Comparison of ENCODE assay signal across 8 cellular contexts in the genomic region with DNA sequence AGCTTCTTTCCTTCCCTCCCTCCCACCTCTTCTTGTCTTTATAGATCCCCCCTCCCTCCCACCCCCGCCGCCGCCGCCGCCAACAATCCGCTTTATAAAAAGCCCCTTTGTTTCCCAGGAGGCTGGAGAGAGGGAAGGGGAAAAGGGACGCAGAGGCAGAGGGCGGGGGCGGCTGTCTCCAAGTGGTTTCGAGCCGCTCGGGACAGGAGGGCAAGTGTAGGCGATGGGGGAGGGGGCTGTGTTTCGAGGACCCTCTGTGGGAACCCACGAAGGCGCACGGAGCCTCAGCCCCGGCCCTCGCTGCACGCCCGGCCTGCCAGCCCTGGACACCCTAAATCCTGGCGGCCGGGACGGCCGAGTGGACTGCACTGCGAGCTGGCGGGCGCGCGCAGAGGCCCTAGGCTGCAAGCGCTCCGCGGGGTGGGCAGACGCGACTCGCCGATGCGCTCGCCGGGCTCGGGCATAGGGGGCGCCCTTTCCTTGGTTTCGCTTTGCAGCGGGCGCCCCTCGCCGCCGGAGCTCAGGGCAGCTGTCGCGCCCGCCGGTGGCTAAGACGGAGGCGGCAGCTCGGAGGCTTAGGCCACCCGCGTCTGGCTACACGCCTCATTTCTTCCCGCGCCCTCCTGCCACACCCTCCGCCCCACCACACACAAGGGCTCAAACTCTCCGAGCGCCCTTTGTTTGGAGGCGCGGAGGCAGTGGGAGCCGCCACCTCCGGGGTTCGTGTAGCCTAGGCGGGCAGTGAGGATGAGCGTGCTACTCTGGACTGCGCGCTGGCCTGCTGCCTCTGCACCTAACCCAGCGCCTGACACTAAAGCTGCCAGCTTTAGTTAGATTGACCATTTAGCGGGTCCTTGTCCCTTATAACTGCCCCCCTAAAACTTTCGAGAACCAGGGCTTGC. TPM values are rescaled to one million over a fixed set of nuclear protein-coding genes. Genes with fewer than 3 reads are reported as not detected.
DNase-seq lines count a peak whose midpoint lies in the region; ATAC-seq lines count a peak whose summit lies in the region.

No MANE protein-coding gene starts in this region.

- H3K9ac ChIP-seq in endocrine pancreas (ENCODE audit: control insufficient read depth, insufficient read depth, low read length), result peak overlapping the region; percentile 77

- no peaks in the 10 kb centered on the region for H3K9me3 Mint-ChIP-seq in activated CD4-positive, alpha-beta memory T cell treated with anti-CD3 and anti-CD28 coated beads for 36 hours
- H3K9me3 Mint-ChIP-seq in memory B cell, result no peaks in the 10 kb centered on the region

- peak overlapping the region; percentile 78 for H3K4me3 Mint-ChIP-seq in activated CD4-positive, alpha-beta memory T cell treated with anti-CD3 and anti-CD28 coated beads for 36 hours
- peak overlapping the region; percentile 85 for H3K4me3 Mint-ChIP-seq in memory B cell

- peaks cover 18% of the 10 kb centered on the region for H3K4me1 Mint-ChIP-seq in activated CD4-positive, alpha-beta memory T cell treated with anti-CD3 and anti-CD28 coated beads for 36 hours (ENCODE audit: low read depth)
- peaks cover 21% of the 10 kb centered on the region for H3K4me1 Mint-ChIP-seq in memory B cell

- H3K4me3 ChIP-seq in GM08714 (ENCODE audit: low read length) (peak overlapping the region; percentile 26; the same call in 1 of the 2 replicates), endocrine pancreas (ENCODE audit: control insufficient read depth, insufficient read depth, low read length) (peak overlapping the region; percentile 82)

- H3K27me3 ChIP-seq in endocrine pancreas (ENCODE audit: control insufficient read depth, insufficient read depth, low read length), result no peaks in the 10 kb centered on the region

- POLR2A ChIA-PET in activated CD4-positive, alpha-beta memory T cell treated with anti-CD3 and anti-CD28 coated beads for 36 hours (lab: Charles Lee), result interaction anchor here (1.9 kb wide), 1 partner anchor 210 kb away, joined by 5 read pairs; no protein-coding TSS in a partner anchor

- peaks cover 5% of the 10 kb centered on the region for H3K27me3 Mint-ChIP-seq in activated CD4-positive, alpha-beta memory T cell treated with anti-CD3 and anti-CD28 coated beads for 36 hours
- H3K27me3 Mint-ChIP-seq in memory B cell, result peaks cover 4% of the 10 kb centered on the region

- ATAC-seq in memory B cell (ENCODE audit: low read depth) (peak; percentile 19), GM21619 (IDR thresholded peaks at IDR 0.05; ENCODE audit: unreplicated experiment) (no peak), GM21723 (IDR thresholded peaks at IDR 0.05; ENCODE audit: unreplicated experiment) (no peak)

- H3K36me3 ChIP-seq in endocrine pancreas (ENCODE audit: control insufficient read depth, insufficient read depth, low read length), result no peaks in the 10 kb centered on the region

- DNase-seq in NCI-H226 (peak; percentile 14), memory B cell (ENCODE audit: low spot score in 2 of 2) (peak in 1 of 2 donors; percentile 38)
- peak; percentile 76 for DNase-seq in activated CD4-positive, alpha-beta memory T cell treated with anti-CD3 and anti-CD28 coated beads for 36 hours
- DNase-seq in stimulated activated CD8-positive, alpha-beta memory T cell treated with anti-CD3 and anti-CD28 coated beads, Interleukin-4, amount 100 ng/mL, for 48 hours, result peak; percentile 79

- CTCF ChIA-PET in activated CD4-positive, alpha-beta memory T cell treated with anti-CD3 and anti-CD28 coated beads for 36 hours (lab: Charles Lee), result interaction anchor here (0.6 to 2.5 kb wide), 10 partner anchors 11 to 425 kb away, joined by 3 to 11 read pairs (median 4); no protein-coding TSS in a partner anchor

- peak overlapping the region; percentile 64 for H3K27ac Mint-ChIP-seq in activated CD4-positive, alpha-beta memory T cell treated with anti-CD3 and anti-CD28 coated beads for 36 hours
- no peak overlapping the region for H3K27ac Mint-ChIP-seq in memory B cell

- H3K4me1 ChIP-seq in endocrine pancreas (ENCODE audit: control insufficient read depth, insufficient read depth, low read length), result no peaks in the 10 kb centered on the region

- H3K36me3 Mint-ChIP-seq in activated CD4-positive, alpha-beta memory T cell treated with anti-CD3 and anti-CD28 coated beads for 36 hours, result no peaks in the 10 kb centered on the region
- peaks cover 2% of the 10 kb centered on the region for H3K36me3 Mint-ChIP-seq in memory B cell

- intact Hi-C loops in activated CD4-positive, alpha-beta memory T cell treated with anti-CD3 and anti-CD28 coated beads for 36 hours (cut with micrococcal nuclease), result loop anchor here (2.0 kb wide), 2 partner anchors 121 to 209 kb away; no protein-coding TSS in a partner anchor

- no peaks in the 10 kb centered on the region for H3K9me3 ChIP-seq in endocrine pancreas (ENCODE audit: control insufficient read depth, low read length)

RNA-seq across cellular contexts. Expression of a gene that starts 2.2 kb away (rescaled TPM):
- 1 to 10 TPM; 2.1 to 2.2 TPM for total RNA-seq in activated CD4-positive, alpha-beta memory T cell treated with anti-CD3 and anti-CD28 coated beads for 36 hours
